ENCODE assay signal across 17 cellular contexts in the genomic region with DNA sequence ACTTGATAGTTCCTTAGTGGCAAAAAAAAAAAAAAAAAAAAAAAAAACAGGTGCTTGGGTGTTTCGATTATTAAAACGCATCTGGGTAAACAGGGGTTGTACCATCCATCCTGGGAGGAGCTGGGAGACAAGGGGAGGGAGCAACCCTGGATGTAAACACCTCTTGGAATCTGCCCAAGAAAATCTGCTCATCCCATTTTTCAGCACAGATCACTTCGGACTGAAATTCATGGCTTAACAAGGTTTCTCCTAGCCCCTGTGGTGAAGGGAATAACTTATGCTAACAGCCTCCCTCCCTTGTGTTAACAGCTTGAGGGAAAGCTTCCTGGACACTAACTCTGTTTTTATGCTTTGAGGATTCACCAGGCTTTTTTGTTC. TPM values are rescaled to one million over a fixed set of nuclear protein-coding genes. Genes with fewer than 3 reads are reported as not detected.
A peak's percentile ranks its signal among the peaks of the same experiment; 100 is the strongest.
DNase-seq lines count a peak whose midpoint lies in the region; ATAC-seq, FAIRE-seq and TF ChIP-seq lines count a peak whose summit lies in the region.
"Had no signal": no experiment of that assay in that cellular context is flagged by ENCODE, and none has a peak within 500 bp of the region (broad histone marks: within the 10 kb centered on the region; RNA-seq: fewer than 3 reads in every experiment).

No MANE protein-coding gene starts in this region.

- H2BK120ac ChIP-seq in IMR-90 (ENCODE audit: low read depth, low read length): no peak overlapping the region
- H2BK120ac ChIP-seq in H1 (replicated peaks; ENCODE audit: low read depth, low read length): no peak overlapping the region

- no peak overlapping the region for H3K18ac ChIP-seq in IMR-90 (ENCODE audit: low read depth, low read length)
- H3K18ac ChIP-seq in H1 (ENCODE audit: extremely low read depth, low read length): no peak overlapping the region

- no TSS peak for BruUV-seq in IMR-90 (replicated peaks; lab: Mats Ljungman, UMichigan)

- no peak overlapping the region for H2AFZ ChIP-seq in IMR-90 (replicated peaks; ENCODE audit: low read length, poor library complexity)
- H2AFZ ChIP-seq in H1 (ENCODE audit: low read length): no peak overlapping the region

- H3K9me3 ChIP-seq in CD8-positive, alpha-beta T cell (ENCODE audit: low read length): no peaks in the 10 kb centered on the region
- H3K9me3 ChIP-seq in IMR-90 (ENCODE audit: control insufficient read depth, insufficient read depth, low read length) (no peaks in the 10 kb centered on the region), H1 (ENCODE audit: insufficient read depth in 2 of 2, low read depth in 1 of 2, low read length in 1 of 2) (no peaks in the 10 kb centered on the region), prostate gland (no peaks in the 10 kb centered on the region)

- H3K9me1 ChIP-seq in IMR-90 (ENCODE audit: insufficient read depth, low read length): no peaks in the 10 kb centered on the region

- H3K14ac ChIP-seq in IMR-90 (replicated peaks; ENCODE audit: low read depth, low read length) (no peak overlapping the region), H1 (ENCODE audit: insufficient read length) (no peak overlapping the region)

- H2AK5ac ChIP-seq in IMR-90 (ENCODE audit: low read depth, low read length): no peak overlapping the region
- no peak overlapping the region for H2AK5ac ChIP-seq in H1 (ENCODE audit: low read depth, low read length)

- H3K36me3 ChIP-seq in CD8-positive, alpha-beta T cell (ENCODE audit: insufficient read depth, low read length): no peaks in the 10 kb centered on the region
- no peaks in the 10 kb centered on the region for H3K36me3 ChIP-seq in IMR-90 (ENCODE audit: control insufficient read depth, insufficient read depth, low read length)
- no peaks in the 10 kb centered on the region for H3K36me3 ChIP-seq in H1 (ENCODE audit: control insufficient read depth in 2 of 4, insufficient read depth in 4 of 4, low read length in 3 of 4)
- H3K36me3 ChIP-seq in prostate gland: no peaks in the 10 kb centered on the region

- H3K9me3 Mint-ChIP-seq in CD8-positive, alpha-beta T cell: no peaks in the 10 kb centered on the region
- H3K9me3 Mint-ChIP-seq in naive B cell: peaks cover 0 to 1% (median 0%) of the 10 kb centered on the region in 7 donors
- H3K9me3 Mint-ChIP-seq: activated naive CD8-positive, alpha-beta T cell treated with anti-CD3 and anti-CD28 coated beads, Interleukin-2, amount 50 U/mL, for 24 hours; T-cell had no signal

- H2BK5ac ChIP-seq in IMR-90 (ENCODE audit: low read depth, low read length, poor library complexity, severe bottlenecking): no peak overlapping the region
- no peak overlapping the region for H2BK5ac ChIP-seq in H1 (ENCODE audit: low read depth, low read length)

- H3K27ac ChIP-seq in CD8-positive, alpha-beta T cell (ENCODE audit: low read depth, low read length): no peak overlapping the region
- no peak overlapping the region for H3K27ac ChIP-seq in IMR-90 (ENCODE audit: insufficient read depth, low read length)
- H3K27ac ChIP-seq in H1 (ENCODE audit: low read depth, low read length): no peak overlapping the region
- H3K27ac ChIP-seq in prostate gland: no peak overlapping the region

- dilution Hi-C loops in IMR-90 (cut with HindIII; ENCODE audit: low sequenced_read_pairs, unreplicated experiment): no loop called here

- TF ChIP-seq POLR2A in IMR-90 (IDR thresholded peaks at IDR 0.05; ENCODE audit: low read depth, low read length): no peak
- TF ChIP-seq POLR2A in H1 (IDR thresholded peaks at IDR 0.05; ENCODE audit: control extremely low read depth in 1 of 2, low read depth in 2 of 2, low read length in 2 of 2): no peak
- TF ChIP-seq POLR2A in prostate gland (IDR thresholded peaks at IDR 0.05): no peak

- H2BK12ac ChIP-seq in H1 (ENCODE audit: low read depth, low read length): no peak overlapping the region

- no peak overlapping the region for H3K27ac Mint-ChIP-seq in CD8-positive, alpha-beta T cell
- peak overlapping the region in 2 of 6 donors; percentile 8 to 28 for H3K27ac Mint-ChIP-seq in naive B cell
- H3K27ac Mint-ChIP-seq: activated naive CD8-positive, alpha-beta T cell treated with anti-CD3 and anti-CD28 coated beads, Interleukin-2, amount 50 U/mL, for 24 hours had no signal

- H3K4me3 ChIP-seq in CD8-positive, alpha-beta T cell (ENCODE audit: low read depth, low read length): no peak overlapping the region
- H3K4me3 ChIP-seq in IMR-90 (ENCODE audit: insufficient read depth, low read depth, low read length): no peak overlapping the region
- peak overlapping the region; percentile 7 to 77 (median 46); a peak in 5 of 8 replicates for H3K4me3 ChIP-seq in H1 (ENCODE audit: extremely low read depth in 1 of 4, insufficient read depth in 2 of 4, low read depth in 3 of 4, low read length in 4 of 4)
- H3K4me3 ChIP-seq in prostate gland: no peak overlapping the region

- peaks cover 20% of the 10 kb centered on the region for H3K27me3 ChIP-seq in CD8-positive, alpha-beta T cell (ENCODE audit: insufficient read depth, low read length)
- H3K27me3 ChIP-seq in IMR-90 (ENCODE audit: control insufficient read depth, insufficient read depth, low read length) (peaks cover 60% of the 10 kb centered on the region), H1 (replicated peaks in 1 of 4; ENCODE audit: control insufficient read depth in 3 of 4, extremely low read depth in 1 of 4, insufficient read depth in 3 of 4, low read length in 3 of 4) (peaks cover 5 to 41% (median 31%) of the 10 kb centered on the region in 4 experiments), prostate gland (replicated peaks; ENCODE audit: insufficient read depth) (peaks cover 2% of the 10 kb centered on the region)

- TF ChIP-seq RAD21 in IMR-90 (IDR thresholded peaks at IDR 0.05; ENCODE audit: low read length): no peak
- no peak for TF ChIP-seq RAD21 in H1 (IDR thresholded peaks at IDR 0.05 in 1 of 2, conservative IDR thresholded peaks at IDR 0.05 in 1 of 2; ENCODE audit: low read depth in 2 of 2, low read length in 2 of 2)

- no peak for DNase-seq in CD8-positive, alpha-beta T cell
- DNase-seq in IMR-90 (no peak), H1 (ENCODE audit: low read depth in 1 of 2, low spot score in 2 of 2) (no peak), naive B cell (no peak), cerebellum (ENCODE audit: low spot score) (no peak), prostate gland (ENCODE audit: low spot score) (no peak), C1 segment of cervical spinal cord (lab: John Stamatoyannopoulos, UW) (no peak)
- DNase-seq: activated CD4-positive, CD25-positive, alpha-beta regulatory T cell treated with anti-CD3 and anti-CD28 coated beads, Interleukin-2, amount 50 U/mL, for 72 hours; activated naive CD8-positive, alpha-beta T cell treated with anti-CD3 and anti-CD28 coated beads, Interleukin-2, amount 50 U/mL, for 24 hours; erythroblast; hippocampal formation; KBM-7; NCI-H2029; stimulated activated CD4-positive, alpha-beta T cell treated with anti-CD3 and anti-CD28 coated beads, Interleukin-2, amount 100 ng/mL, for 48 hours; T-cell had no signal

- TF ChIP-seq EP300 in H1 (IDR thresholded peaks at IDR 0.05; ENCODE audit: borderline replicate concordance in 1 of 2, low read depth in 2 of 2, low read length in 2 of 2): no peak

- H2BK20ac ChIP-seq in IMR-90 (ENCODE audit: low read depth, low read length) (no peak overlapping the region), H1 (ENCODE audit: low read length) (no peak overlapping the region)

- peak overlapping the region; percentile 67 for H3K4me3 Mint-ChIP-seq in CD8-positive, alpha-beta T cell
- peak overlapping the region; percentile 86 to 97 (median 94) for H3K4me3 Mint-ChIP-seq in naive B cell

- H3K23ac ChIP-seq in IMR-90 (ENCODE audit: low read depth, low read length): peak overlapping the region; percentile 50; the same call in 1 of the 2 replicates
- no peak overlapping the region for H3K23ac ChIP-seq in H1 (ENCODE audit: insufficient read length)

- H4K91ac ChIP-seq in IMR-90 (ENCODE audit: insufficient read depth, low read depth, low read length) (no peak overlapping the region), H1 (replicated peaks; ENCODE audit: insufficient read length, low read length) (no peak overlapping the region)

- H3K4ac ChIP-seq in IMR-90 (ENCODE audit: low read depth, low read length) (no peak overlapping the region), H1 (replicated peaks; ENCODE audit: insufficient read length, low read depth, low read length) (no peak overlapping the region)

- H3K36me3 Mint-ChIP-seq in CD8-positive, alpha-beta T cell: no peaks in the 10 kb centered on the region
- H3K36me3 Mint-ChIP-seq in naive B cell: peaks cover 0 to 4% of the 10 kb centered on the region in 2 donors
- H3K36me3 Mint-ChIP-seq: T-cell had no signal

- H4K8ac ChIP-seq in IMR-90 (ENCODE audit: low read depth in 2 of 2, low read length in 2 of 2): no peak overlapping the region
- H4K8ac ChIP-seq in H1 (ENCODE audit: extremely low read depth, insufficient read depth, low read length): no peak overlapping the region

- peaks cover 15% of the 10 kb centered on the region for H3K4me1 ChIP-seq in CD8-positive, alpha-beta T cell (ENCODE audit: insufficient read depth, low read length)
- H3K4me1 ChIP-seq in IMR-90 (ENCODE audit: control insufficient read depth, insufficient read depth, low read length) (no peaks in the 10 kb centered on the region; the same call in 1 of the 2 replicates), H1 (replicated peaks in 1 of 4; ENCODE audit: control insufficient read depth in 3 of 4, insufficient read depth in 4 of 4, low read length in 3 of 4) (peaks cover 0 to 6% (median 2%) of the 10 kb centered on the region in 4 experiments; a peak in 4 of 7 replicates), prostate gland (replicated peaks) (no peaks in the 10 kb centered on the region)

- POLR2A ChIA-PET in CD8-positive, alpha-beta T cell (lab: Charles Lee): no interaction called here
- POLR2A ChIA-PET in IMR-90 (lab: Charles Lee; ENCODE audit: unreplicated experiment): interaction anchor here (0.7 kb wide), 1 partner anchor 378 kb away, joined by 11 read pairs; no protein-coding TSS in a partner anchor
- POLR2A ChIA-PET in H1 (lab: Charles Lee; ENCODE audit: partially characterized antibody): no interaction called here

- H2BK15ac ChIP-seq in IMR-90 (ENCODE audit: low read depth, low read length) (no peak overlapping the region), H1 (ENCODE audit: low read length) (no peak overlapping the region)

- no peak for ATAC-seq in CD8-positive, alpha-beta T cell
- ATAC-seq in IMR-90 (ENCODE audit: low read depth) (no peak), naive B cell (ENCODE audit: low read depth in 2 of 2) (no peak), HG03280 (IDR thresholded peaks at IDR 0.05; ENCODE audit: unreplicated experiment) (no peak)
- ATAC-seq: activated naive CD8-positive, alpha-beta T cell treated with anti-CD3 and anti-CD28 coated beads, Interleukin-2, amount 50 U/mL, for 24 hours; T-cell had no signal

- CTCF ChIA-PET in CD8-positive, alpha-beta T cell (lab: Charles Lee): interaction anchor here (0.9 to 2.1 kb wide), 3 partner anchors 666 to 671 kb away, joined by 3 to 12 read pairs (median 5); no protein-coding TSS in a partner anchor
- CTCF ChIA-PET in IMR-90 (lab: Yijun Ruan, JAX): interaction anchor here (0.6 kb wide), 1 partner anchor 675 kb away, joined by 3 read pairs; no protein-coding TSS in a partner anchor
- CTCF ChIA-PET in H1 (lab: Charles Lee; ENCODE audit: partially characterized antibody): interaction anchor here (1.2 to 6.6 kb wide), 7 partner anchors 7 to 846 kb away, joined by 3 to 48 read pairs (median 9); no protein-coding TSS in a partner anchor

- H3K56ac ChIP-seq in IMR-90 (ENCODE audit: extremely low read depth, insufficient read depth, low read length): no peak overlapping the region
- H3K56ac ChIP-seq in H1 (replicated peaks; ENCODE audit: insufficient read length, low read depth, low read length): no peak overlapping the region

- no CpG with 5 or more reads among the region's 3 CpGs for WGBS in IMR-90 (ENCODE audit: extremely low coverage in 2 of 2, insufficient read length in 1 of 2), 2 experiments
- WGBS in H1 (ENCODE audit: extremely low coverage in 1 of 2, insufficient coverage in 1 of 2, insufficient read length in 1 of 2, insufficient replicate concordance in 2 of 2, low coverage in 1 of 2, low lambda C conversion rate in 2 of 2, missing lambda C conversion rate in 1 of 2), 2 experiments: 11% methylated on average over 3 of the region's 3 CpGs; no CpG with 5 or more reads in 1 of the 2 experiments
- 16% methylated on average over 3 of the region's 3 CpGs for whole genome bisulfite sequencing in prostate gland

- no peak overlapping the region for H2AK9ac ChIP-seq in IMR-90 (replicated peaks; ENCODE audit: low read depth, low read length, poor library complexity)

- in situ Hi-C loops in IMR-90 (cut with MboI; ENCODE audit: low sequenced_read_pairs): no loop called here

- H3K23me2 ChIP-seq in H1 (ENCODE audit: low read depth, low read length): peaks cover 20% of the 10 kb centered on the region; the same call in 1 of the 2 replicates

- H3K4me1 Mint-ChIP-seq in CD8-positive, alpha-beta T cell (ENCODE audit: low read depth): peaks cover 14% of the 10 kb centered on the region
- H3K4me1 Mint-ChIP-seq in naive B cell: peaks cover 23 to 31% (median 26%) of the 10 kb centered on the region in 3 donors

- intact Hi-C loops in CD8-positive, alpha-beta T cell (cut with DNase I, micrococcal nuclease): loop anchor here in 1 of 2 experiments (10.0 kb wide), 1 partner anchor 817 kb away; no protein-coding TSS in a partner anchor
- intact Hi-C loops in IMR-90 (cut with micrococcal nuclease): no loop called here
- intact Hi-C loops in prostate gland (cut with DNase I): no loop called here

- H3K9ac ChIP-seq in IMR-90 (ENCODE audit: low read depth, low read length) (no peak overlapping the region), H1 (replicated peaks in 1 of 4; ENCODE audit: extremely low read depth in 1 of 4, low read depth in 3 of 4, low read length in 3 of 4) (no peak overlapping the region)

- no peaks in the 10 kb centered on the region for H3K79me1 ChIP-seq in IMR-90 (ENCODE audit: low read depth in 1 of 2, low read length in 2 of 2)
- H3K79me1 ChIP-seq in H1 (ENCODE audit: low read depth, low read length): no peaks in the 10 kb centered on the region

- H3K27me3 Mint-ChIP-seq in CD8-positive, alpha-beta T cell (ENCODE audit: low read depth): peaks cover 59% of the 10 kb centered on the region
- peaks cover 28 to 44% (median 38%) of the 10 kb centered on the region in 3 donors for H3K27me3 Mint-ChIP-seq in naive B cell

- H4K20me1 ChIP-seq in IMR-90 (ENCODE audit: insufficient read depth, low read length) (no peaks in the 10 kb centered on the region), H1 (replicated peaks in 1 of 2; ENCODE audit: control insufficient read depth in 1 of 2, insufficient read depth in 2 of 2, low read length in 2 of 2) (no peaks in the 10 kb centered on the region)

- no peak for TF ChIP-seq CTCF in CD8-positive, alpha-beta T cell (IDR thresholded peaks at IDR 0.05)
- TF ChIP-seq CTCF in IMR-90 (conservative IDR thresholded peaks at IDR 0.05; ENCODE audit: low read depth, low read length) (no peak), H1 (IDR thresholded peaks at IDR 0.05; ENCODE audit: control extremely low read depth in 1 of 3, insufficient read depth in 1 of 3, low read depth in 1 of 3, low read length in 3 of 3) (no peak), prostate gland (IDR thresholded peaks at IDR 0.05) (no peak)

- H4K5ac ChIP-seq in IMR-90 (ENCODE audit: low read depth, low read length): no peak overlapping the region
- no peak overlapping the region for H4K5ac ChIP-seq in H1 (ENCODE audit: insufficient read length, low read depth, low read length)

- FAIRE-seq in H1 (lab: Jason Lieb, UNC): peak; percentile 78

- no peaks in the 10 kb centered on the region for H3K79me2 ChIP-seq in H1 (ENCODE audit: control insufficient read depth in 1 of 2, insufficient read depth in 2 of 2, low read length in 2 of 2)

- H3K4me2 ChIP-seq in IMR-90 (ENCODE audit: low read depth, low read length) (no peak overlapping the region), H1 (ENCODE audit: insufficient read depth in 1 of 2, low read depth in 2 of 2, low read length in 2 of 2) (peak overlapping the region; percentile 94 to 100)

RNA-seq across cellular contexts. Expression of gene BMP3, which starts 1.7 kb away (rescaled TPM):
- not detected for total RNA-seq in CD8-positive, alpha-beta T cell
- total RNA-seq in IMR-90 (2012; rRNA removed) (under 0.01 TPM in 2 replicates), cerebellum (1.9 TPM), prostate gland (under 1 TPM; 0.46 to 0.80 TPM)
- polyA plus RNA-seq in IMR-90 (2012; rRNA removed) (0.04 and 0.10 TPM in 2 replicates), H1 (2011; rRNA removed) (0.02 TPM in 1 of 2 replicates, not detected in the other), naive B cell (ENCODE audit: low read depth in 6 of 6) (1 to 10 TPM in 5 of 6 donors, under 1 TPM in 1; 0.86 to 3.0 (median 1.7) TPM)
- 0.01 TPM in 1 of 2 replicates, not detected in the other for polyA plus RNA-seq in IMR-90 (2012; cell fraction: cytosol; rRNA removed)
- polyA plus RNA-seq in IMR-90 (2012; cell fraction: nucleus; rRNA removed; ENCODE audit: low replicate concordance): 0.08 and 0.72 TPM in 2 replicates
- 0.06 TPM in 1 of 2 replicates, not detected in the other for total RNA-seq in H1 (2021; fragmentation: NEBNext Ultra II Directional; extraction: Animal tissue kit (Norgen Biotek cat#: 25700))
- 0.01 TPM for polyA plus RNA-seq in H1 (2011; cell fraction: cytosol; rRNA removed)
- polyA plus RNA-seq in H1 (2011; cell fraction: nucleus; rRNA removed): not detected
- 0.03 TPM in 1 of 4 replicates, not detected in the others for polyA plus RNA-seq in H1 (2012, experiment 1 of 2)
- not detected for polyA plus RNA-seq in H1 (2012, experiment 2 of 2)
- 0.08 TPM for polyA plus RNA-seq in H1 (2013, experiment 1 of 2)
- polyA plus RNA-seq in H1 (2013, experiment 2 of 2): 0.07 TPM
- not detected in 2 replicates for polyA minus RNA-seq in H1 (2011; rRNA and poly(A)+ RNA removed)
- polyA minus RNA-seq in H1 (2011; cell fraction: cytosol; rRNA and poly(A)+ RNA removed): not detected
- not detected for polyA minus RNA-seq in H1 (2011; cell fraction: nucleus; rRNA and poly(A)+ RNA removed)
- total RNA-seq: chondrocyte had no signal

Comparison
In these comparisons a context has a peak if more than half of its experiments do, and no peak if none do; other contexts are left out.
1. H3K4me3 ChIP-seq: peak in H1 (4 of 4); none in CD8-positive, alpha-beta T cell (single experiment), IMR-90 (single experiment) and prostate gland (0 of 2).